Comparison of ENCODE assay signal across 22 cellular contexts in the genomic region with DNA sequence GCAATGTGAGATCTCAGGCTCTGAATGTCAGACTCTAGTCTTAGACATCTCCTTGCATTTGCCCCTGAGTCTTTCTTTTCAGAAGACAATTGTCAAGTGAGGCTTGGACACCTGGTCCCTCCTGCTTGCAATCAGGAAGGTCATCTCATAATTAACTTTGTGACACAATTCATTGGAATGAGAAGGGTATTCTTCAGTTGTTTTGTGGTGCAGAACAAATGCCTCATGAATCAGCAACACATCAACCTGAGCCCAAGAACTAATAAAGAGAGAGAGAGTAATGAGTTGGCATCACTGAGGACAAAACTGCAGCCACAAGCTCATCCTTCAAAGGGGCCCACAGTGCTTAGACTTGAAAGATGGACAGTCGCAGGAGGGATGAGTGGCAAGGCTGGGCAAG.
"Had no signal": no experiment of that assay in that cellular context is flagged by ENCODE, and none has a peak within 500 bp of the region (broad histone marks: within the 10 kb centered on the region; RNA-seq: fewer than 3 reads in every experiment).

No MANE protein-coding gene starts in this region.

- H3K36me3 ChIP-seq: neutrophil, pancreas, prostate gland, right lobe of liver, sigmoid colon, stomach, thoracic aorta, thyroid gland, tibial nerve, upper lobe of left lung, vagina had no signal

- H3K27me3 ChIP-seq: neutrophil, pancreas, right lobe of liver, sigmoid colon, stomach, thyroid gland, tibial nerve, upper lobe of left lung, vagina had no signal

- H3K4me1 ChIP-seq: prostate gland, sigmoid colon, tibial nerve, upper lobe of left lung, vagina had no signal

- H3K9me3 ChIP-seq: neutrophil, pancreas, prostate gland, right lobe of liver, sigmoid colon, stomach, thoracic aorta, thyroid gland, tibial nerve, upper lobe of left lung, vagina had no signal

- DNase-seq: nephron progenitor cell; nucleus accumbens; pancreas; right cardiac atrium; right lobe of liver; sigmoid colon; small intestine; stimulated activated CD4-positive, alpha-beta T cell treated with anti-CD3 and anti-CD28 coated beads, Interleukin-15, amount 100 ng/mL, for 24 hours; stimulated activated CD4-positive, alpha-beta T cell treated with anti-CD3 and anti-CD28 coated beads, Interleukin-2, amount 100 ng/mL, for 24 hours; stimulated activated CD4-positive, alpha-beta T cell treated with anti-CD3 and anti-CD28 coated beads, Interleukin-2, amount 100 ng/mL, for 48 hours; stimulated activated CD4-positive, alpha-beta T cell treated with anti-CD3 and anti-CD28 coated beads, Interleukin-4, amount 100 ng/mL, for 24 hours; stimulated activated naive B cell treated with anti-CD40 and anti-IgM and Interleukin-4, amounts not matched to agents 10 μg/mL and 1 μg/mL and 100 μg/mL, for 72 hours; stimulated activated naive CD4-positive, alpha-beta T cell treated with Interleukin-2 at 50 U/mL for 16 hours; stomach; thyroid gland; trophoblast cell; upper lobe of left lung had no signal

- H3K4me3 ChIP-seq: pancreas, prostate gland, right lobe of liver, sigmoid colon, stomach, thoracic aorta, thyroid gland, tibial nerve, upper lobe of left lung, vagina had no signal

- H3K27ac ChIP-seq: neutrophil, pancreas, prostate gland, right lobe of liver, sigmoid colon, stomach, thoracic aorta, thyroid gland, tibial nerve, upper lobe of left lung, vagina had no signal
